Comparison of ENCODE assay signal across 8 cellular contexts in the genomic region with DNA sequence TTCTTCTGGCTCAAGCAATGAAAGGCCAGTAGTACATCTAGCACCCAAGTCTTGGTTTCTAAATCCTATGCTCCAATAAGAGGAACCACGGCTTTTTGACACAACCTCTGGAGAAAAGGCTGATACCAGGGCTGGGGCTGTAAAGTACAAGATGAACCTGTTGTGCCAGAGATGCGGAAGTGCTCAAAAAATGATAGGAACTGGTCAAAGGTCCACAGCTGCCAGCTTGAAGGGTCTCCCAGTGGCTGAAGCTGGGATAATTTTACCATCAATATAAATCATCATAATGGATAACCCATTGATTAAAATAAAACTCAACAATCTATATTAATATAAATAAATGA. TPM values are rescaled to one million over a fixed set of nuclear protein-coding genes. Genes with fewer than 3 reads are reported as not detected.
DNase-seq lines count a peak whose midpoint lies in the region; ATAC-seq and TF ChIP-seq lines count a peak whose summit lies in the region.

No MANE protein-coding gene starts in this region.

- H3K27me3 Mint-ChIP-seq in natural killer cell treated with Interleukin-12 subunit alpha and Interleukin-12 subunit beta and Interleukin-15 and Interleukin-18, amount 100 ng/mL, for 72 hours = no peaks in the 10 kb centered on the region

- DNase-seq in AG08396 (ENCODE audit: low spot score) = peak; percentile 30
- peak; percentile 91 for DNase-seq in OCI-M1 (lab: John Stamatoyannopoulos, UW)
- DNase-seq in dorsolateral prefrontal cortex = no peak
- DNase-seq in natural killer cell treated with Interleukin-12 subunit alpha and Interleukin-12 subunit beta and Interleukin-15 and Interleukin-18, amount 100 ng/mL, for 72 hours (ENCODE audit: low spot score) = no peak
- DNase-seq in DMS114 treated with DMSO at 0.1 percent for 48 hours (lab: John Stamatoyannopoulos, UW; ENCODE audit: unreplicated experiment) = no peak
- no peak for DNase-seq in activated effector memory CD4-positive, alpha-beta T cell treated with anti-CD3 and anti-CD28 coated beads, Interleukin-2, amount 50 U/mL, for 16 hours
- DNase-seq in GM19240 (ENCODE audit: insufficient read length, low spot score) = no peak

- H3K4me3 ChIP-seq in dorsolateral prefrontal cortex = peak overlapping the region; percentile 61 to 93 (median 81)

- H3K36me3 Mint-ChIP-seq in natural killer cell treated with Interleukin-12 subunit alpha and Interleukin-12 subunit beta and Interleukin-15 and Interleukin-18, amount 100 ng/mL, for 72 hours = no peaks in the 10 kb centered on the region

- no peak for TF ChIP-seq CTCF in dorsolateral prefrontal cortex (IDR thresholded peaks at IDR 0.05 in 54 of 56, conservative IDR thresholded peaks at IDR 0.05 in 2 of 56; ENCODE audit: low read depth in 1 of 56, partially characterized antibody in 56 of 56)

- no peaks in the 10 kb centered on the region for H3K9me3 Mint-ChIP-seq in natural killer cell treated with Interleukin-12 subunit alpha and Interleukin-12 subunit beta and Interleukin-15 and Interleukin-18, amount 100 ng/mL, for 72 hours

- ATAC-seq in GM21515 (IDR thresholded peaks at IDR 0.05; ENCODE audit: unreplicated experiment) = peak; percentile 10
- ATAC-seq in natural killer cell treated with Interleukin-12 subunit alpha and Interleukin-12 subunit beta and Interleukin-15 and Interleukin-18, amount 100 ng/mL, for 72 hours = no peak

- intact Hi-C loops in dorsolateral prefrontal cortex (cut with DNase I) = no loop called here

- H3K27ac Mint-ChIP-seq in natural killer cell treated with Interleukin-12 subunit alpha and Interleukin-12 subunit beta and Interleukin-15 and Interleukin-18, amount 100 ng/mL, for 72 hours = peak overlapping the region; percentile 54 to 91

- no peaks in the 10 kb centered on the region for H3K27me3 ChIP-seq in dorsolateral prefrontal cortex

- peak overlapping the region in 54 of 59 donors; percentile 14 to 96 (median 82) for H3K27ac ChIP-seq in dorsolateral prefrontal cortex

- peaks cover 20 to 29% of the 10 kb centered on the region in 2 donors for H3K4me1 Mint-ChIP-seq in natural killer cell treated with Interleukin-12 subunit alpha and Interleukin-12 subunit beta and Interleukin-15 and Interleukin-18, amount 100 ng/mL, for 72 hours (ENCODE audit: low read depth in 2 of 2)

- peak overlapping the region; percentile 97 for H3K4me3 Mint-ChIP-seq in natural killer cell treated with Interleukin-12 subunit alpha and Interleukin-12 subunit beta and Interleukin-15 and Interleukin-18, amount 100 ng/mL, for 72 hours

RNA-seq across cellular contexts. Expression of gene NCEH1, which starts 0.6 kb away (rescaled TPM):
- total RNA-seq in dorsolateral prefrontal cortex = 100 to 1,000 TPM in 31 of 120 experiments, 10 to 100 TPM in 89; 23.9 to 144 (median 88.4) TPM
- total RNA-seq in natural killer cell treated with Interleukin-12 subunit alpha and Interleukin-12 subunit beta and Interleukin-15 and Interleukin-18, amount 100 ng/mL, for 72 hours = 10 to 100 TPM; 18.5 to 18.6 TPM

RNA-seq across cellular contexts. Expression of gene ECT2, which starts 39.1 kb away (rescaled TPM):
- total RNA-seq in dorsolateral prefrontal cortex = 10 to 100 TPM in 86 of 120 experiments, 1 to 10 TPM in 34; 4.8 to 19.2 (median 11.8) TPM
- 10 to 100 TPM; 27.8 to 59.7 TPM for total RNA-seq in natural killer cell treated with Interleukin-12 subunit alpha and Interleukin-12 subunit beta and Interleukin-15 and Interleukin-18, amount 100 ng/mL, for 72 hours

Comparison
In these comparisons a context has a peak if more than half of its experiments do, and no peak if none do; other contexts are left out.
1. DNase-seq: peak in AG08396 (single experiment) and OCI-M1 (single experiment); none in dorsolateral prefrontal cortex (0 of 10), natural killer cell treated with Interleukin-12 subunit alpha and Interleukin-12 subunit beta and Interleukin-15 and Interleukin-18, amount 100 ng/mL, for 72 hours (single experiment), DMS114 treated with DMSO at 0.1 percent for 48 hours (single experiment), activated effector memory CD4-positive, alpha-beta T cell treated with anti-CD3 and anti-CD28 coated beads, Interleukin-2, amount 50 U/mL, for 16 hours (single experiment) and GM19240 (single experiment).